Comparison of ENCODE assay signal across 20 cellular contexts in genomic region chr11:44311339-44312261, GRCh38. TPM values are rescaled to one million over a fixed set of nuclear protein-coding genes. Genes with fewer than 3 reads are reported as not detected.
A peak's percentile ranks its signal among the peaks of the same experiment; 100 is the strongest.
DNase-seq lines count a peak whose midpoint lies in the region; ATAC-seq, FAIRE-seq and TF ChIP-seq lines count a peak whose summit lies in the region.
"Had no signal": no experiment of that assay in that cellular context is flagged by ENCODE, and none has a peak within 500 bp of the region (broad histone marks: within the 10 kb centered on the region; RNA-seq: fewer than 3 reads in every experiment).

No MANE protein-coding gene starts in this region.

- H2BK120ac ChIP-seq in H1 (replicated peaks; ENCODE audit: low read depth, low read length) = no peak overlapping the region

- no peaks in the 10 kb centered on the region for H3K36me3 ChIP-seq in H1 (ENCODE audit: control insufficient read depth in 2 of 4, insufficient read depth in 4 of 4, low read length in 3 of 4)
- H3K36me3 ChIP-seq: SJCRH30 had no signal

- peak overlapping the region; percentile 5; the same call in 1 of the 2 replicates for H4K8ac ChIP-seq in H1 (ENCODE audit: extremely low read depth, insufficient read depth, low read length)

- POLR2A ChIA-PET in H1 (lab: Charles Lee; ENCODE audit: partially characterized antibody) = no interaction called here

- CTCF ChIA-PET in activated CD8-positive, alpha-beta memory T cell treated with anti-CD3 and anti-CD28 coated beads, Interleukin-2, amount 10 ng/mL, durations not matched to agents 7 days and 5 days (lab: Charles Lee) = no interaction called here
- CTCF ChIA-PET in H1 (lab: Charles Lee; ENCODE audit: partially characterized antibody) = interaction anchor here (1.0 to 1.5 kb wide), 4 partner anchors 22 to 247 kb away, joined by 3 to 6 read pairs (median 4); no protein-coding TSS in a partner anchor

- H3K27me3 ChIP-seq in H1 (replicated peaks in 1 of 4; ENCODE audit: control insufficient read depth in 3 of 4, extremely low read depth in 1 of 4, insufficient read depth in 3 of 4, low read length in 3 of 4) = peaks cover 98 to 100% (median 99%) of the 10 kb centered on the region in 4 experiments
- H3K27me3 ChIP-seq: SJCRH30 had no signal

- no peak overlapping the region for H3K4ac ChIP-seq in H1 (replicated peaks; ENCODE audit: insufficient read length, low read depth, low read length)

- FAIRE-seq in H1 (lab: Jason Lieb, UNC) = no peak
- FAIRE-seq: GM18507 had no signal

- H3K18ac ChIP-seq in H1 (ENCODE audit: extremely low read depth, low read length) = peak overlapping the region; percentile 48

- peaks cover 11% of the 10 kb centered on the region for H3K4me1 Mint-ChIP-seq in activated CD8-positive, alpha-beta memory T cell treated with anti-CD3 and anti-CD28 coated beads, Interleukin-2, amount 10 ng/mL, durations not matched to agents 7 days and 5 days
- peaks cover 46% of the 10 kb centered on the region for H3K4me1 Mint-ChIP-seq in nephron

- no peaks in the 10 kb centered on the region for H3K9me3 ChIP-seq in H1 (ENCODE audit: insufficient read depth in 2 of 2, low read depth in 1 of 2, low read length in 1 of 2)
- H3K9me3 ChIP-seq: Caco-2, SJCRH30 had no signal

- no peak overlapping the region for H2BK15ac ChIP-seq in H1 (ENCODE audit: low read length)

- no peak overlapping the region for H2AFZ ChIP-seq in H1 (ENCODE audit: low read length)

- no peak overlapping the region for H2BK5ac ChIP-seq in H1 (ENCODE audit: low read depth, low read length)

- ATAC-seq in activated CD8-positive, alpha-beta memory T cell treated with anti-CD3 and anti-CD28 coated beads, Interleukin-2, amount 10 ng/mL, durations not matched to agents 7 days and 5 days = no peak
- ATAC-seq in GM21576 (IDR thresholded peaks at IDR 0.05; ENCODE audit: unreplicated experiment) (no peak), HG02588 (IDR thresholded peaks at IDR 0.05; ENCODE audit: unreplicated experiment) (no peak)

- no peaks in the 10 kb centered on the region for H3K79me1 ChIP-seq in H1 (ENCODE audit: low read depth, low read length)

- no peaks in the 10 kb centered on the region for H3K36me3 Mint-ChIP-seq in activated CD8-positive, alpha-beta memory T cell treated with anti-CD3 and anti-CD28 coated beads, Interleukin-2, amount 10 ng/mL, durations not matched to agents 7 days and 5 days
- H3K36me3 Mint-ChIP-seq in nephron (ENCODE audit: low read depth) = peaks cover 3% of the 10 kb centered on the region

- no peak overlapping the region for H4K91ac ChIP-seq in H1 (replicated peaks; ENCODE audit: insufficient read length, low read length)

- H3K4me1 ChIP-seq in H1 (replicated peaks in 1 of 4; ENCODE audit: control insufficient read depth in 3 of 4, insufficient read depth in 4 of 4, low read length in 3 of 4) = peaks cover 3 to 26% (median 16%) of the 10 kb centered on the region in 4 experiments; a peak in 6 of 7 replicates
- H3K4me1 ChIP-seq: Caco-2 had no signal

- WGBS in H1 (ENCODE audit: extremely low coverage in 1 of 2, insufficient coverage in 1 of 2, insufficient read length in 1 of 2, insufficient replicate concordance in 2 of 2, low coverage in 1 of 2, low lambda C conversion rate in 2 of 2, missing lambda C conversion rate in 1 of 2), 2 experiments = 11% methylated on average over 41 of the region's 44 CpGs; no CpG with 5 or more reads in 1 of the 2 experiments

- no peak for DNase-seq in activated CD8-positive, alpha-beta memory T cell treated with anti-CD3 and anti-CD28 coated beads, Interleukin-2, amount 10 ng/mL, durations not matched to agents 7 days and 5 days
- no peak for DNase-seq in activated CD8-positive, alpha-beta memory T cell treated with anti-CD3 and anti-CD28 coated beads for 24 hours
- DNase-seq in H1 (ENCODE audit: low read depth in 1 of 2, low spot score in 2 of 2) (no peak), DMS79 treated with DMSO at 0.1 percent for 48 hours (lab: John Stamatoyannopoulos, UW) (no peak), iPS-NIHi7 (ENCODE audit: extremely low spot score) (no peak)
- DNase-seq: Caco-2; HFFc6; KG1; NCI-H1105; NCI-H1694 treated with DMSO at 0.1 percent for 48 hours; NCI-H69; NK-92 treated with Interleukin-12 subunit alpha and Interleukin-12 subunit beta, amount 100 ng/mL, for 24 hours; SJCRH30 had no signal

- 0 out of 2 replicates have a peak overlapping the region, but pooled peaks have one; percentile 18 for H2BK20ac ChIP-seq in H1 (ENCODE audit: low read length)

- H2BK12ac ChIP-seq in H1 (ENCODE audit: low read depth, low read length) = peak overlapping the region; percentile 60; the same call in 1 of the 2 replicates

- peaks cover 26 to 43% of the 10 kb centered on the region in 2 experiments for H4K20me1 ChIP-seq in H1 (replicated peaks in 1 of 2; ENCODE audit: control insufficient read depth in 1 of 2, insufficient read depth in 2 of 2, low read length in 2 of 2)

- H3K27ac Mint-ChIP-seq in activated CD8-positive, alpha-beta memory T cell treated with anti-CD3 and anti-CD28 coated beads, Interleukin-2, amount 10 ng/mL, durations not matched to agents 7 days and 5 days = peak overlapping the region; percentile 35
- H3K27ac Mint-ChIP-seq in nephron = peak overlapping the region in 1 of 3 experiments; percentile 75
- H3K27ac Mint-ChIP-seq: HFFc6 had no signal

- H3K4me2 ChIP-seq in H1 (ENCODE audit: insufficient read depth in 1 of 2, low read depth in 2 of 2, low read length in 2 of 2) = peak overlapping the region; percentile 69 to 96

- H3K9me3 Mint-ChIP-seq in activated CD8-positive, alpha-beta memory T cell treated with anti-CD3 and anti-CD28 coated beads, Interleukin-2, amount 10 ng/mL, durations not matched to agents 7 days and 5 days (ENCODE audit: low read depth) = no peaks in the 10 kb centered on the region
- H3K9me3 Mint-ChIP-seq in nephron = no peaks in the 10 kb centered on the region
- H3K9me3 Mint-ChIP-seq: HFFc6 had no signal

- peaks cover 12% of the 10 kb centered on the region; the same call in 1 of the 2 replicates for H3K23me2 ChIP-seq in H1 (ENCODE audit: low read depth, low read length)

- H3K27ac ChIP-seq in H1 (ENCODE audit: low read depth, low read length) = no peak overlapping the region
- H3K27ac ChIP-seq: HL-60, RWPE1, SJCRH30 had no signal

- H2AK5ac ChIP-seq in H1 (ENCODE audit: low read depth, low read length) = no peak overlapping the region

- TF ChIP-seq POLR2A in H1 (IDR thresholded peaks at IDR 0.05; ENCODE audit: control extremely low read depth in 1 of 2, low read depth in 2 of 2, low read length in 2 of 2) = no peak

- H3K23ac ChIP-seq in H1 (ENCODE audit: insufficient read length) = no peak overlapping the region

- TF ChIP-seq CTCF in H1 (IDR thresholded peaks at IDR 0.05; ENCODE audit: control extremely low read depth in 1 of 3, insufficient read depth in 1 of 3, low read depth in 1 of 3, low read length in 3 of 3) (no peak), nephron (IDR thresholded peaks at IDR 0.05; ENCODE audit: unreplicated experiment in 3 of 3) (no peak)

- H3K9ac ChIP-seq in H1 (replicated peaks in 1 of 4; ENCODE audit: extremely low read depth in 1 of 4, low read depth in 3 of 4, low read length in 3 of 4) = no peak overlapping the region

- no peak overlapping the region for H3K56ac ChIP-seq in H1 (replicated peaks; ENCODE audit: insufficient read length, low read depth, low read length)

- H4K5ac ChIP-seq in H1 (ENCODE audit: insufficient read length, low read depth, low read length) = no peak overlapping the region

- no peak for TF ChIP-seq EP300 in H1 (IDR thresholded peaks at IDR 0.05; ENCODE audit: borderline replicate concordance in 1 of 2, low read depth in 2 of 2, low read length in 2 of 2)

- no peak overlapping the region for H3K4me3 Mint-ChIP-seq in activated CD8-positive, alpha-beta memory T cell treated with anti-CD3 and anti-CD28 coated beads, Interleukin-2, amount 10 ng/mL, durations not matched to agents 7 days and 5 days
- peak overlapping the region; percentile 81 for H3K4me3 Mint-ChIP-seq in nephron

- TF ChIP-seq RAD21 in H1 (IDR thresholded peaks at IDR 0.05 in 1 of 2, conservative IDR thresholded peaks at IDR 0.05 in 1 of 2; ENCODE audit: low read depth in 2 of 2, low read length in 2 of 2) = no peak

- no peaks in the 10 kb centered on the region for H3K79me2 ChIP-seq in H1 (ENCODE audit: control insufficient read depth in 1 of 2, insufficient read depth in 2 of 2, low read length in 2 of 2)

- no peak overlapping the region for H3K14ac ChIP-seq in H1 (ENCODE audit: insufficient read length)

- H3K27me3 Mint-ChIP-seq in activated CD8-positive, alpha-beta memory T cell treated with anti-CD3 and anti-CD28 coated beads, Interleukin-2, amount 10 ng/mL, durations not matched to agents 7 days and 5 days = peaks cover 97% of the 10 kb centered on the region
- peaks cover 100% of the 10 kb centered on the region for H3K27me3 Mint-ChIP-seq in nephron (ENCODE audit: low read depth)

- H3K4me3 ChIP-seq in H1 (ENCODE audit: extremely low read depth in 1 of 4, insufficient read depth in 2 of 4, low read depth in 3 of 4, low read length in 4 of 4) = peak overlapping the region in 1 of 4 experiments; percentile 59; a peak in 1 of 8 replicates

TF ChIP-seq in H1, 55 proteins besides CTCF, POLR2A, EP300 and RAD21 (continues in another document):
- no peak for TF ChIP-seq CREB1 (IDR thresholded peaks at IDR 0.05)
- TF ChIP-seq ATF3 (IDR thresholded peaks at IDR 0.05; ENCODE audit: insufficient read depth, low read depth, low read length) = no peak
- peak; percentile 85 for TF ChIP-seq SUZ12 (IDR thresholded peaks at IDR 0.05; ENCODE audit: low read length)
- no peak for TF ChIP-seq HDAC6 (IDR thresholded peaks at IDR 0.05; ENCODE audit: low read depth, low read length)
- no peak for TF ChIP-seq SP2 (IDR thresholded peaks at IDR 0.05; ENCODE audit: low read length)
- peak; percentile 58; the same call in 1 of the 2 replicates for TF ChIP-seq CBX8 (IDR thresholded peaks at IDR 0.05; ENCODE audit: borderline replicate concordance, low read depth, low read length)
- peak in 1 of 2 experiments; percentile 86; a peak in 2 of 4 replicates for TF ChIP-seq HDAC2 (IDR thresholded peaks at IDR 0.05; ENCODE audit: borderline replicate concordance in 1 of 2, low read depth in 2 of 2, low read length in 2 of 2)

RNA-seq across cellular contexts. Expression of gene ALX4, which starts 1.7 kb away (rescaled TPM):
- total RNA-seq in activated CD8-positive, alpha-beta memory T cell treated with anti-CD3 and anti-CD28 coated beads, Interleukin-2, amount 10 ng/mL, durations not matched to agents 7 days and 5 days = not detected
- not detected in 2 replicates for total RNA-seq in H1 (2021; fragmentation: NEBNext Ultra II Directional; extraction: Animal tissue kit (Norgen Biotek cat#: 25700))
- polyA plus RNA-seq in H1 (2011; rRNA removed) = not detected in 2 replicates
- polyA plus RNA-seq in H1 (2011; cell fraction: cytosol; rRNA removed) = not detected
- not detected for polyA plus RNA-seq in H1 (2011; cell fraction: nucleus; rRNA removed)
- 0.05 to 0.06 TPM in 2 of 4 replicates, not detected in the others for polyA plus RNA-seq in H1 (2012, experiment 1 of 2)
- not detected for polyA plus RNA-seq in H1 (2012, experiment 2 of 2)
- polyA plus RNA-seq in H1 (2013, experiment 1 of 2) = not detected
- polyA plus RNA-seq in H1 (2013, experiment 2 of 2) = not detected
- not detected in 2 replicates for polyA minus RNA-seq in H1 (2011; rRNA and poly(A)+ RNA removed)
- not detected for polyA minus RNA-seq in H1 (2011; cell fraction: cytosol; rRNA and poly(A)+ RNA removed)
- polyA minus RNA-seq in H1 (2011; cell fraction: nucleus; rRNA and poly(A)+ RNA removed) = not detected
- total RNA-seq: MCF 10A had no signal
